ENCODE assay signal across 8 cellular contexts in genomic region chr1:174022080-174022975, GRCh38. TPM values are rescaled to one million over a fixed set of nuclear protein-coding genes. Genes with fewer than 3 reads are reported as not detected.
DNase-seq lines count a peak whose midpoint lies in the region; ATAC-seq and TF ChIP-seq lines count a peak whose summit lies in the region.

Gene RC3H1, minus strand, starts transcription at chr1:174022357. Its CDS starts 29,372 bp downstream, at chr1:173992985.

- H3K4me3 ChIP-seq in parathyroid adenoma (ENCODE audit: low read depth, low read length) (peak within 1 kb of the TSS; percentile 88), tibial artery (peak within 1 kb of the TSS; percentile 79 to 86)

- TF ChIP-seq CTCF in parathyroid adenoma (IDR thresholded peaks at IDR 0.05) (no peak), tibial artery (IDR thresholded peaks at IDR 0.05) (no peak)

- H3K27ac ChIP-seq in parathyroid adenoma (peak within 1 kb of the TSS; percentile 86), tibial artery (peak within 1 kb of the TSS; percentile 87 to 91)

- peak within 1 kb of the TSS; percentile 94 for H2AFZ ChIP-seq in parathyroid adenoma

- DNase-seq in NCI-H1092 treated with DMSO at 0.1 percent for 48 hours (lab: John Stamatoyannopoulos, UW) (peak; percentile 85), SW 1271 (lab: John Stamatoyannopoulos, UW) (peak; percentile 10 to 66), head of caudate nucleus (peak; percentile 78 to 98 (median 94)), tibial artery (peak; percentile 89 to 94)
- DNase-seq in activated naive CD8-positive, alpha-beta T cell treated with anti-CD3 and anti-CD28 coated beads, Interleukin-2, amount 10 ng/mL, durations not matched to agents 7 days and 5 days, result peak; percentile 90

- peaks cover 32% of the 10 kb centered on the region for H3K4me1 Mint-ChIP-seq in activated naive CD8-positive, alpha-beta T cell treated with anti-CD3 and anti-CD28 coated beads, Interleukin-2, amount 10 ng/mL, durations not matched to agents 7 days and 5 days

- H3K9me3 Mint-ChIP-seq in activated naive CD8-positive, alpha-beta T cell treated with anti-CD3 and anti-CD28 coated beads, Interleukin-2, amount 10 ng/mL, durations not matched to agents 7 days and 5 days, result no peaks in the 10 kb centered on the region

- H3K4me1 ChIP-seq in parathyroid adenoma (peaks cover 4% of the 10 kb centered on the region), tibial artery (peaks cover 0 to 46% (median 20%) of the 10 kb centered on the region in 4 donors)

- intact Hi-C loops in head of caudate nucleus (cut with DNase I) (loop anchor here (5.0 to 10.0 kb wide), 2 partner anchors 52 to 155 kb away; partner anchors contain the start of genes GAS5 and ZBTB37), tibial artery (cut with DNase I; ENCODE audit: low total_unique reads) (loop anchor here (5.0 to 10.0 kb wide), 3 partner anchors 135 to 548 kb away; partner anchors contain the start of genes GAS5, PRDX6, RABGAP1L and ZBTB37)

- peaks cover 12% of the 10 kb centered on the region for H3K79me2 ChIP-seq in parathyroid adenoma

- peak within 1 kb of the TSS; percentile 94 for H3K4me2 ChIP-seq in parathyroid adenoma (ENCODE audit: low read length)

- H3K36me3 Mint-ChIP-seq in activated naive CD8-positive, alpha-beta T cell treated with anti-CD3 and anti-CD28 coated beads, Interleukin-2, amount 10 ng/mL, durations not matched to agents 7 days and 5 days, result peaks cover 8% of the 10 kb centered on the region

- peak within 1 kb of the TSS; percentile 99 for H3K4me3 Mint-ChIP-seq in activated naive CD8-positive, alpha-beta T cell treated with anti-CD3 and anti-CD28 coated beads, Interleukin-2, amount 10 ng/mL, durations not matched to agents 7 days and 5 days

- H3K9ac ChIP-seq in parathyroid adenoma, result peak within 1 kb of the TSS; percentile 80

- H3K27me3 Mint-ChIP-seq in activated naive CD8-positive, alpha-beta T cell treated with anti-CD3 and anti-CD28 coated beads, Interleukin-2, amount 10 ng/mL, durations not matched to agents 7 days and 5 days, result no peaks in the 10 kb centered on the region

- no peaks in the 10 kb centered on the region for H3K36me3 ChIP-seq in parathyroid adenoma (ENCODE audit: control insufficient read depth, insufficient read depth, low read length)
- H3K36me3 ChIP-seq in tibial artery, result no peaks in the 10 kb centered on the region

- no peaks in the 10 kb centered on the region for H3K9me3 ChIP-seq in parathyroid adenoma (ENCODE audit: control insufficient read depth, low read length)
- no peaks in the 10 kb centered on the region for H3K9me3 ChIP-seq in tibial artery

- ATAC-seq in HG02610 (IDR thresholded peaks at IDR 0.05; ENCODE audit: unreplicated experiment), result peak; percentile 90
- ATAC-seq in activated naive CD8-positive, alpha-beta T cell treated with anti-CD3 and anti-CD28 coated beads, Interleukin-2, amount 10 ng/mL, durations not matched to agents 7 days and 5 days (ENCODE audit: low read depth), result peak; percentile 92

- H3K27me3 ChIP-seq in parathyroid adenoma (ENCODE audit: control insufficient read depth, insufficient read depth, low read length) (no peaks in the 10 kb centered on the region), tibial artery (no peaks in the 10 kb centered on the region)

- peak; percentile 72 for TF ChIP-seq POLR2A in GM10847 (IDR thresholded peaks at IDR 0.05; ENCODE audit: extremely low read depth, insufficient read length)

- peak within 1 kb of the TSS; percentile 98 for H3K27ac Mint-ChIP-seq in activated naive CD8-positive, alpha-beta T cell treated with anti-CD3 and anti-CD28 coated beads, Interleukin-2, amount 10 ng/mL, durations not matched to agents 7 days and 5 days

- POLR2A ChIA-PET in activated naive CD8-positive, alpha-beta T cell treated with anti-CD3 and anti-CD28 coated beads, Interleukin-2, amount 10 ng/mL, durations not matched to agents 7 days and 5 days (lab: Charles Lee), result interaction anchor here (0.6 to 3.0 kb wide), 15 partner anchors 9 to 977 kb away, joined by 3 to 12 read pairs (median 4); partner anchors contain the start of genes CACYBP, CENPL, DARS2 and GAS5

RNA-seq across cellular contexts. Expression of gene RC3H1, which starts in this region (rescaled TPM):
- total RNA-seq in activated naive CD8-positive, alpha-beta T cell treated with anti-CD3 and anti-CD28 coated beads, Interleukin-2, amount 10 ng/mL, durations not matched to agents 7 days and 5 days, result 10 to 100 TPM; 37.2 to 41.7 TPM

Comparison
In these comparisons a context has a peak if more than half of its experiments do, and no peak if none do; other contexts are left out.
1. Peak in every context shown above with its lines: DNase-seq, ATAC-seq, H3K4me3 ChIP-seq and H3K27ac ChIP-seq.
2. DNase-seq: peak in every context shown above with its lines; median percentile 94 in head of caudate nucleus; 92 in tibial artery; 90 in activated naive CD8-positive, alpha-beta T cell treated with anti-CD3 and anti-CD28 coated beads, Interleukin-2, amount 10 ng/mL, durations not matched to agents 7 days and 5 days; 85 in NCI-H1092 treated with DMSO at 0.1 percent for 48 hours; 38 in SW 1271.